Comparison of ENCODE assay signal across 23 cellular contexts in the genomic region with DNA sequence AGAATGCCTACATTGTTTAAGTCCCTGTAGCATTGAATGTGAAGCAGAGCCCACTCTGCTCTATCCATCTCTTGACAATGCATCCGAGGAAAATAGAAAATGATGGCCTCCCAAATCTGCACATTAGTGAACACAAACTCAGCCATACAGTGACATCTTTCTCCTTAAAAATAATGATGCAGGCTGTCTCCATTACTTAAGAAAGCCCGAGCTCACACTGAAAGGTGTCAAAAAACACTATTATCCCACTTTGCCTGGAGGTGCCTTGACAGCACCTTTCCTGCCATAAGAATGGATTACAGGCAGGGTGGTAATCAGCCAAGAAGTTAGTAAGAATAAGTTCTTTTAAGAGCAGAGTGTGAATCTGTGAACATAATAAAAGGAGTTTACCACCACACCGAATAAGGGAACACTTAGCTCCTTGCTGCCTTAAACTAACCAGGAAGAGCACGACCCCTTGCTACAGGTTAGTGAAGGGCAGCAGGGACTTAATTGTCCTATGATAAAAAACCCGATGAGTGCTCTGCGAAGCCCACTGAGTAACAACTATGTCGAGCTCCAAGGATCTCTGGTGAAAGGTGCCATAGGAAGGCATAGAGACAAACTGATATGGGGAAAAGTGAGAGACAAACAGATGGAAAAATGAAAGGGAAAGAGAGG.
"Had no signal": no experiment of that assay in that cellular context is flagged by ENCODE, and none has a peak within 500 bp of the region (broad histone marks: within the 10 kb centered on the region; RNA-seq: fewer than 3 reads in every experiment).

No MANE protein-coding gene starts in this region.

- H3K4me1 ChIP-seq: SJSA1 had no signal

- H3K4me3 ChIP-seq: MG63, SJSA1, SK-N-MC had no signal

- ATAC-seq: HepG2 had no signal

- H3K27ac ChIP-seq: SJSA1, SK-N-MC had no signal

- DNase-seq: IMR-90, Karpas-422, KG1, MG63, NCI-H1092, NCI-H1105 treated with DMSO at 0.1 percent for 48 hours, NCI-H1417 treated with DMSO at 0.1 percent for 48 hours, NCI-H146, NCI-H1694 treated with DMSO at 0.1 percent for 48 hours, NCI-H1930, NCI-H2081, NCI-H2171, NCI-H226, NCI-H446, NCI-H510A, NCI-H524 treated with DMSO at 0.1 percent for 48 hours, Right ventricle myocardium superior, RPMI8226, SIG-M5, SW 1271 had no signal

- H3K9me3 ChIP-seq: MG63, SJSA1 had no signal

- H3K36me3 ChIP-seq: MG63, SJSA1 had no signal

- H3K27me3 ChIP-seq: MG63, SJSA1 had no signal
